Comparison of ENCODE assay signal across 20 cellular contexts in the genomic region with DNA sequence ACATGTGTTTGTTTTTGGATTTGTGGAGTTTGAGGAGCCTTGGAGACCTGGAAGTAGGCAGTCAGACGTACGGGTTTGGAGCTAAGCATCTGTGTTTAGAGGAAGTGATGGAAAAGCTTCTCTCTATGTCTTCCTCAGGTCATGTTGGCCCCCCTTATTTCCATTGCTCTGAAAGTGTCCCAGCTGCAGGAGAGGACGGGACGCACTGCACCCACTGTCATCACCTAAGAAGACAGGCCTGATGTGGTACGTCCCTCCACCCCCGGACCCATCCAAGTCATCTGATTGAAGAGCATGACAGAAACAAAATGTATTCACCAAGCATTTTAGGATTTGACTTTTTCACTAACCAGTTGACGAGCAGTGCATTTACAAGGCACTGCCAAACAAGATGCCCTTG.
A peak's percentile ranks its signal among the peaks of the same experiment; 100 is the strongest.
DNase-seq lines count a peak whose midpoint lies in the region; ATAC-seq, FAIRE-seq and TF ChIP-seq lines count a peak whose summit lies in the region.
"Had no signal": no experiment of that assay in that cellular context is flagged by ENCODE, and none has a peak within 500 bp of the region (broad histone marks: within the 10 kb centered on the region; RNA-seq: fewer than 3 reads in every experiment).

No MANE protein-coding gene starts in this region.

- no peak for TF ChIP-seq CTCF in IMR-90 (conservative IDR thresholded peaks at IDR 0.05; ENCODE audit: low read depth, low read length)
- TF ChIP-seq CTCF in bronchial epithelial cell (IDR thresholded peaks at IDR 0.05; ENCODE audit: insufficient read depth, low read length, severe bottlenecking): no peak

- no peak overlapping the region for H2AK5ac ChIP-seq in IMR-90 (ENCODE audit: low read depth, low read length)

- H3K9me1 ChIP-seq in IMR-90 (ENCODE audit: insufficient read depth, low read length): peaks cover 13% of the 10 kb centered on the region

- TF ChIP-seq RAD21 in IMR-90 (IDR thresholded peaks at IDR 0.05; ENCODE audit: low read length): no peak

- no peak overlapping the region for H3K18ac ChIP-seq in IMR-90 (ENCODE audit: low read depth, low read length)

- H3K27me3 Mint-ChIP-seq in activated CD4-positive, alpha-beta T cell treated with anti-CD3 and anti-CD28 coated beads, Interleukin-2, amount 10 ng/mL, durations not matched to agents 7 days and 5 days: no peaks in the 10 kb centered on the region
- H3K27me3 Mint-ChIP-seq: CD4-positive, CD25-positive, alpha-beta regulatory T cell had no signal

- H4K91ac ChIP-seq in IMR-90 (ENCODE audit: insufficient read depth, low read depth, low read length): no peak overlapping the region

- H3K4me3 ChIP-seq in BLaER1 treated with 17β-estradiol and CSF1 and Interleukin-3, amounts not matched to agents 10 nM and 100 nM: no peak overlapping the region
- H3K4me3 ChIP-seq in IMR-90 (ENCODE audit: insufficient read depth, low read depth, low read length): no peak overlapping the region
- no peak overlapping the region for H3K4me3 ChIP-seq in bronchial epithelial cell (ENCODE audit: low read depth, low read length)
- H3K4me3 ChIP-seq: GM23248 had no signal

- no peak for TF ChIP-seq POLR2A in IMR-90 (IDR thresholded peaks at IDR 0.05; ENCODE audit: low read depth, low read length)

- H3K23ac ChIP-seq in IMR-90 (ENCODE audit: low read depth, low read length): no peak overlapping the region

- H3K36me3 ChIP-seq in BLaER1 treated with 17β-estradiol and CSF1 and Interleukin-3, amounts not matched to agents 10 nM and 100 nM: peaks cover 31 to 63% (median 48%) of the 10 kb centered on the region in 11 experiments
- peaks cover 16% of the 10 kb centered on the region for H3K36me3 ChIP-seq in IMR-90 (ENCODE audit: control insufficient read depth, insufficient read depth, low read length)
- peaks cover 4% of the 10 kb centered on the region for H3K36me3 ChIP-seq in bronchial epithelial cell (ENCODE audit: control insufficient read depth, insufficient read depth, low read length)

- intact Hi-C loops in IMR-90 (cut with micrococcal nuclease): no loop called here

- ATAC-seq in IMR-90 (ENCODE audit: low read depth): no peak
- ATAC-seq: CD8-positive, alpha-beta T cell had no signal

- H3K56ac ChIP-seq in IMR-90 (ENCODE audit: extremely low read depth, insufficient read depth, low read length): no peak overlapping the region

- no CpG with 5 or more reads among the region's 7 CpGs for WGBS in IMR-90 (ENCODE audit: extremely low coverage in 2 of 2, insufficient read length in 1 of 2), 2 experiments

- H3K4me1 ChIP-seq in BLaER1 treated with 17β-estradiol and CSF1 and Interleukin-3, amounts not matched to agents 10 nM and 100 nM: peaks cover 0 to 12% (median 7%) of the 10 kb centered on the region in 10 experiments; a peak in 9 of 20 replicates
- peaks cover 16% of the 10 kb centered on the region for H3K4me1 ChIP-seq in IMR-90 (ENCODE audit: control insufficient read depth, insufficient read depth, low read length)

- H2AFZ ChIP-seq in IMR-90 (replicated peaks; ENCODE audit: low read length, poor library complexity): peak overlapping the region; percentile 29
- H2AFZ ChIP-seq: GM23248 had no signal

- H3K79me1 ChIP-seq in IMR-90 (ENCODE audit: low read depth in 1 of 2, low read length in 2 of 2): no peaks in the 10 kb centered on the region

- no peak overlapping the region for H4K5ac ChIP-seq in IMR-90 (ENCODE audit: low read depth, low read length)

- no peak overlapping the region for H3K14ac ChIP-seq in IMR-90 (replicated peaks; ENCODE audit: low read depth, low read length)

- peaks cover 29% of the 10 kb centered on the region for H3K4me1 Mint-ChIP-seq in activated CD4-positive, alpha-beta T cell treated with anti-CD3 and anti-CD28 coated beads, Interleukin-2, amount 10 ng/mL, durations not matched to agents 7 days and 5 days

- H3K4ac ChIP-seq in IMR-90 (ENCODE audit: low read depth, low read length): no peak overlapping the region

- no peak overlapping the region for H2BK5ac ChIP-seq in IMR-90 (ENCODE audit: low read depth, low read length, poor library complexity, severe bottlenecking)

- peak overlapping the region in 6 of 11 experiments; percentile 9 to 51 (median 35); a peak in 10 of 22 replicates for H3K4me2 ChIP-seq in BLaER1 treated with 17β-estradiol and CSF1 and Interleukin-3, amounts not matched to agents 10 nM and 100 nM
- H3K4me2 ChIP-seq in IMR-90 (ENCODE audit: low read depth, low read length): no peak overlapping the region

- H3K27me3 ChIP-seq in BLaER1 treated with 17β-estradiol and CSF1 and Interleukin-3, amounts not matched to agents 10 nM and 100 nM: no peaks in the 10 kb centered on the region
- no peaks in the 10 kb centered on the region for H3K27me3 ChIP-seq in IMR-90 (ENCODE audit: control insufficient read depth, insufficient read depth, low read length)
- H3K27me3 ChIP-seq in bronchial epithelial cell (ENCODE audit: control insufficient read depth, insufficient read depth, low read length): no peaks in the 10 kb centered on the region

- peaks cover 7% of the 10 kb centered on the region for H3K9me3 Mint-ChIP-seq in activated CD4-positive, alpha-beta T cell treated with anti-CD3 and anti-CD28 coated beads, Interleukin-2, amount 10 ng/mL, durations not matched to agents 7 days and 5 days
- H3K9me3 Mint-ChIP-seq: CD8-positive, alpha-beta T cell had no signal

- POLR2A ChIA-PET in activated CD4-positive, alpha-beta T cell treated with anti-CD3 and anti-CD28 coated beads, Interleukin-2, amount 10 ng/mL, durations not matched to agents 7 days and 5 days (lab: Charles Lee): no interaction called here
- POLR2A ChIA-PET in IMR-90 (lab: Charles Lee; ENCODE audit: unreplicated experiment): no interaction called here

- peaks cover 0 to 11% (median 0%) of the 10 kb centered on the region in 11 experiments; a peak in 2 of 22 replicates for H3K9me3 ChIP-seq in BLaER1 treated with 17β-estradiol and CSF1 and Interleukin-3, amounts not matched to agents 10 nM and 100 nM (replicated peaks in 1 of 11)
- H3K9me3 ChIP-seq in IMR-90 (ENCODE audit: control insufficient read depth, insufficient read depth, low read length): no peaks in the 10 kb centered on the region
- H3K9me3 ChIP-seq: Caco-2 had no signal

- DNase-seq in activated CD4-positive, alpha-beta T cell treated with anti-CD3 and anti-CD28 coated beads, Interleukin-2, amount 10 ng/mL, durations not matched to agents 7 days and 5 days: no peak
- DNase-seq in activated CD4-positive, alpha-beta T cell treated with anti-CD3 and anti-CD28 coated beads, Interleukin-2, amount 50 U/mL, for 48 hours: no peak
- no peak for DNase-seq in IMR-90
- DNase-seq in bronchial epithelial cell (ENCODE audit: low read depth): no peak
- no peak for DNase-seq in inferior parietal cortex (ENCODE audit: extremely low spot score)
- DNase-seq in GM19240 (ENCODE audit: insufficient read length, low spot score): no peak
- no peak for DNase-seq in HK-2 (ENCODE audit: unreplicated experiment)
- DNase-seq: Caco-2; CD8-positive, alpha-beta T cell; DMS153; DND-41; GM23248; H7; HCEC 1CT had no signal

- no peak overlapping the region for H2BK120ac ChIP-seq in IMR-90 (ENCODE audit: low read depth, low read length)

- dilution Hi-C loops in IMR-90 (cut with HindIII; ENCODE audit: low sequenced_read_pairs, unreplicated experiment): no loop called here

- no TSS peak for BruUV-seq in IMR-90 (replicated peaks; lab: Mats Ljungman, UMichigan)

- in situ Hi-C loops in IMR-90 (cut with MboI; ENCODE audit: low sequenced_read_pairs): no loop called here

- CTCF ChIA-PET in activated CD4-positive, alpha-beta T cell treated with anti-CD3 and anti-CD28 coated beads, Interleukin-2, amount 10 ng/mL, durations not matched to agents 7 days and 5 days (lab: Charles Lee): interaction anchor here (1.9 kb wide), 1 partner anchor 8 kb away, joined by 8 read pairs; no protein-coding TSS in a partner anchor
- CTCF ChIA-PET in IMR-90 (lab: Yijun Ruan, JAX): no interaction called here

- peak; percentile 76 for FAIRE-seq in bronchial epithelial cell (lab: Jason Lieb, UNC)
- FAIRE-seq: G401.6, GM12892, H1 had no signal

- H3K27ac ChIP-seq in BLaER1 treated with 17β-estradiol and CSF1 and Interleukin-3, amounts not matched to agents 10 nM and 100 nM: peak overlapping the region in 3 of 11 experiments; percentile 2 to 52 (median 39); a peak in 4 of 22 replicates
- H3K27ac ChIP-seq in IMR-90 (ENCODE audit: insufficient read depth, low read length): no peak overlapping the region
- H3K27ac ChIP-seq: C4-2B, GM23248 had no signal

- peaks cover 48% of the 10 kb centered on the region for H3K36me3 Mint-ChIP-seq in activated CD4-positive, alpha-beta T cell treated with anti-CD3 and anti-CD28 coated beads, Interleukin-2, amount 10 ng/mL, durations not matched to agents 7 days and 5 days (ENCODE audit: low read depth)

- H4K20me1 ChIP-seq in BLaER1 treated with 17β-estradiol and CSF1 and Interleukin-3, amounts not matched to agents 10 nM and 100 nM: no peaks in the 10 kb centered on the region
- no peaks in the 10 kb centered on the region for H4K20me1 ChIP-seq in IMR-90 (ENCODE audit: insufficient read depth, low read length)

- H4K8ac ChIP-seq in IMR-90 (ENCODE audit: low read depth in 2 of 2, low read length in 2 of 2): no peak overlapping the region

- H3K27ac Mint-ChIP-seq in activated CD4-positive, alpha-beta T cell treated with anti-CD3 and anti-CD28 coated beads, Interleukin-2, amount 10 ng/mL, durations not matched to agents 7 days and 5 days: peak overlapping the region; percentile 31
- H3K27ac Mint-ChIP-seq: CD8-positive, alpha-beta T cell had no signal

- no peak overlapping the region for H3K9ac ChIP-seq in BLaER1 treated with 17β-estradiol and CSF1 and Interleukin-3, amounts not matched to agents 10 nM and 100 nM
- H3K9ac ChIP-seq in IMR-90 (ENCODE audit: low read depth, low read length): no peak overlapping the region
- H3K9ac ChIP-seq: GM23248 had no signal

- H2AK9ac ChIP-seq in IMR-90 (replicated peaks; ENCODE audit: low read depth, low read length, poor library complexity): no peak overlapping the region

- no peak overlapping the region for H2BK15ac ChIP-seq in IMR-90 (ENCODE audit: low read depth, low read length)

- H3K4me3 Mint-ChIP-seq in activated CD4-positive, alpha-beta T cell treated with anti-CD3 and anti-CD28 coated beads, Interleukin-2, amount 10 ng/mL, durations not matched to agents 7 days and 5 days: no peak overlapping the region
- H3K4me3 Mint-ChIP-seq: CD8-positive, alpha-beta T cell had no signal

- no peak overlapping the region for H2BK20ac ChIP-seq in IMR-90 (ENCODE audit: low read depth, low read length)

TF ChIP-seq in IMR-90, 13 proteins besides CTCF, POLR2A, EP300 and RAD21 (continues in another document):
- no peak for TF ChIP-seq CHD1 (IDR thresholded peaks at IDR 0.05; ENCODE audit: low read depth, low read length)
- no peak for TF ChIP-seq FOS (IDR thresholded peaks at IDR 0.05; ENCODE audit: low read depth, low read length)
- no peak for TF ChIP-seq MAZ (IDR thresholded peaks at IDR 0.05; ENCODE audit: borderline replicate concordance, low read depth, low read length)
- no peak for TF ChIP-seq NFE2L2 (IDR thresholded peaks at IDR 0.05; ENCODE audit: low read depth, low read length)
- no peak for TF ChIP-seq RCOR1 (IDR thresholded peaks at IDR 0.05; ENCODE audit: insufficient replicate concordance, low read length)
- TF ChIP-seq SMC3 (IDR thresholded peaks at IDR 0.05; ENCODE audit: low read depth, low read length): no peak
- TF ChIP-seq CEBPB (IDR thresholded peaks at IDR 0.05; ENCODE audit: low read depth, low read length): no peak
